In genomic region chr11:57798905-57799559, GRCh38 we compare ENCODE assay signal across 9 cellular contexts. TPM values are rescaled to one million over a fixed set of nuclear protein-coding genes. Genes with fewer than 3 reads are reported as not detected.
A peak's percentile ranks its signal among the peaks of the same experiment; 100 is the strongest.
DNase-seq lines count a peak whose midpoint lies in the region; ATAC-seq, FAIRE-seq and TF ChIP-seq lines count a peak whose summit lies in the region.
"Had no signal": no experiment of that assay in that cellular context is flagged by ENCODE, and none has a peak within 500 bp of the region (broad histone marks: within the 10 kb centered on the region; RNA-seq: fewer than 3 reads in every experiment).

No MANE protein-coding gene starts in this region.

- no peak for TF ChIP-seq POLR2A in A549 (IDR thresholded peaks at IDR 0.05; ENCODE audit: low read length)

- no peak for FAIRE-seq in A549 (lab: Jason Lieb, UNC)

- peak overlapping the region; percentile 60 for H3K27ac Mint-ChIP-seq in activated naive CD4-positive, alpha-beta T cell treated with anti-CD3 and anti-CD28 coated beads, Interleukin-2, amount 10 ng/mL, durations not matched to agents 7 days and 5 days
- H3K27ac Mint-ChIP-seq in stimulated activated naive B cell treated with anti-CD40 and anti-IgM and Interleukin-4, amounts not matched to agents 10 μg/mL and 1 μg/mL and 100 μg/mL, for 72 hours, result peak overlapping the region; percentile 94

- peaks cover 33% of the 10 kb centered on the region for H3K4me1 ChIP-seq in A549

- TF ChIP-seq RAD21 in A549 (conservative IDR thresholded peaks at IDR 0.05 in 1 of 2, IDR thresholded peaks at IDR 0.05 in 1 of 2), result no peak

- ATAC-seq in A549 (peak; percentile 64 to 72), HG03159 (IDR thresholded peaks at IDR 0.05; ENCODE audit: unreplicated experiment) (peak; percentile 45), left ventricle myocardium superior (peak; percentile 79), HG03108 (IDR thresholded peaks at IDR 0.05; ENCODE audit: unreplicated experiment) (no peak), GM21360 (IDR thresholded peaks at IDR 0.05; ENCODE audit: unreplicated experiment) (no peak)
- ATAC-seq in stimulated activated naive B cell treated with anti-CD40 and anti-IgM and Interleukin-4, amounts not matched to agents 10 μg/mL and 1 μg/mL and 100 μg/mL, for 72 hours (replicated peaks), result peak; percentile 81 to 83

- TF ChIP-seq EP300 in A549 (IDR thresholded peaks at IDR 0.05), result no peak

- peak overlapping the region; percentile 57 for H3K4me2 ChIP-seq in A549

- H3K4me3 ChIP-seq in A549, result no peak overlapping the region
- H3K4me3 ChIP-seq: uterus had no signal

- no peaks in the 10 kb centered on the region for H3K9me3 Mint-ChIP-seq in activated naive CD4-positive, alpha-beta T cell treated with anti-CD3 and anti-CD28 coated beads, Interleukin-2, amount 10 ng/mL, durations not matched to agents 7 days and 5 days
- peaks cover 0 to 2% of the 10 kb centered on the region in 2 donors for H3K9me3 Mint-ChIP-seq in stimulated activated naive B cell treated with anti-CD40 and anti-IgM and Interleukin-4, amounts not matched to agents 10 μg/mL and 1 μg/mL and 100 μg/mL, for 72 hours

- DNase-seq in A549 (ENCODE audit: low read depth in 1 of 2, low spot score in 1 of 2) (peak in 1 of 2 experiments; percentile 67), left ventricle myocardium superior (no peak), cerebellum (ENCODE audit: low spot score) (no peak)
- no peak for DNase-seq in activated naive CD4-positive, alpha-beta T cell treated with anti-CD3 and anti-CD28 coated beads, Interleukin-2, amount 10 ng/mL, durations not matched to agents 7 days and 5 days
- no peak for DNase-seq in stimulated activated naive B cell treated with anti-CD40 and anti-IgM and Interleukin-4, amounts not matched to agents 10 μg/mL and 1 μg/mL and 100 μg/mL, for 72 hours

- POLR2A ChIA-PET in A549 (lab: Yijun Ruan, JAX), result interaction anchor here (0.6 to 2.4 kb wide), 6 partner anchors 21 to 245 kb away, joined by 3 to 14 read pairs (median 5); partner anchors contain the start of genes CTNND1, MED19, SELENOH and TMX2

- intact Hi-C loops in left ventricle myocardium superior (cut with micrococcal nuclease), result loop anchor here (5.0 kb wide), 1 partner anchor 37 kb away; the partner anchor contains the start of gene CTNND1

- no peak overlapping the region for H3K4me3 Mint-ChIP-seq in activated naive CD4-positive, alpha-beta T cell treated with anti-CD3 and anti-CD28 coated beads, Interleukin-2, amount 10 ng/mL, durations not matched to agents 7 days and 5 days
- H3K4me3 Mint-ChIP-seq in stimulated activated naive B cell treated with anti-CD40 and anti-IgM and Interleukin-4, amounts not matched to agents 10 μg/mL and 1 μg/mL and 100 μg/mL, for 72 hours, result no peak overlapping the region

- no peaks in the 10 kb centered on the region for H3K9me3 ChIP-seq in A549
- H3K9me3 ChIP-seq: uterus had no signal

- peaks cover 14% of the 10 kb centered on the region for H3K36me3 Mint-ChIP-seq in activated naive CD4-positive, alpha-beta T cell treated with anti-CD3 and anti-CD28 coated beads, Interleukin-2, amount 10 ng/mL, durations not matched to agents 7 days and 5 days
- H3K36me3 Mint-ChIP-seq in stimulated activated naive B cell treated with anti-CD40 and anti-IgM and Interleukin-4, amounts not matched to agents 10 μg/mL and 1 μg/mL and 100 μg/mL, for 72 hours, result peaks cover 44% of the 10 kb centered on the region in 2 donors

- CTCF ChIA-PET in A549 (lab: Yijun Ruan, JAX), result interaction anchor here (0.6 to 12.9 kb wide), 11 partner anchors 9 to 778 kb away, joined by 3 to 231 read pairs (median 14); partner anchors contain the start of genes BTBD18 and CTNND1
- CTCF ChIA-PET in activated naive CD4-positive, alpha-beta T cell treated with anti-CD3 and anti-CD28 coated beads, Interleukin-2, amount 10 ng/mL, durations not matched to agents 7 days and 5 days (lab: Charles Lee), result interaction anchor here (0.6 to 5.0 kb wide), 11 partner anchors 42 to 341 kb away, joined by 3 to 43 read pairs (median 5); partner anchors contain the start of genes BTBD18, CLP1, SELENOH and UBE2L6

- no peak for TF ChIP-seq CTCF in A549 (IDR thresholded peaks at IDR 0.05)

- WGBS in A549 (ENCODE audit: missing lambda C conversion rate), result 14% methylated on average over 1 of the region's 1 CpG

- H3K4me1 Mint-ChIP-seq in activated naive CD4-positive, alpha-beta T cell treated with anti-CD3 and anti-CD28 coated beads, Interleukin-2, amount 10 ng/mL, durations not matched to agents 7 days and 5 days, result peaks cover 47% of the 10 kb centered on the region
- peaks cover 26 to 47% of the 10 kb centered on the region in 2 donors for H3K4me1 Mint-ChIP-seq in stimulated activated naive B cell treated with anti-CD40 and anti-IgM and Interleukin-4, amounts not matched to agents 10 μg/mL and 1 μg/mL and 100 μg/mL, for 72 hours

- peak overlapping the region; percentile 49 to 81 for H3K27ac ChIP-seq in A549

- H3K27me3 Mint-ChIP-seq in activated naive CD4-positive, alpha-beta T cell treated with anti-CD3 and anti-CD28 coated beads, Interleukin-2, amount 10 ng/mL, durations not matched to agents 7 days and 5 days, result no peaks in the 10 kb centered on the region
- H3K27me3 Mint-ChIP-seq in stimulated activated naive B cell treated with anti-CD40 and anti-IgM and Interleukin-4, amounts not matched to agents 10 μg/mL and 1 μg/mL and 100 μg/mL, for 72 hours, result no peaks in the 10 kb centered on the region

TF ChIP-seq in A549, 52 proteins besides CTCF, POLR2A, EP300 and RAD21:
- TF ChIP-seq HMGXB4 (CRISPR knock-in tag; IDR thresholded peaks at IDR 0.05; ENCODE audit: borderline replicate concordance), result no peak
- TF ChIP-seq FOSL2 (IDR thresholded peaks at IDR 0.05), result no peak
- peak; percentile 55 for TF ChIP-seq FOSL2 (CRISPR knock-in tag; IDR thresholded peaks at IDR 0.05)
- 0 out of 2 replicates have a peak, but pooled peaks have one; percentile 2 for TF ChIP-seq USF2 (IDR thresholded peaks at IDR 0.05)

RNA-seq across cellular contexts. Expression of gene CTNND1, which starts 37.4 kb away (rescaled TPM):
- polyA plus RNA-seq in A549 (2011; rRNA removed), result 146 and 148 TPM in 2 replicates
- polyA plus RNA-seq in A549 (2012; cell fraction: cytosol; rRNA removed), result 54.5 and 62.5 TPM in 2 replicates
- polyA plus RNA-seq in A549 (2012; cell fraction: nucleus; rRNA removed), result 107 and 112 TPM in 2 replicates
- polyA plus RNA-seq in A549 (2017; fragmentation: RNase III; extraction: RNeasy Plus Mini Kit Qiagen cat#74134 plus additional on column Dnase treatment), result 72.8 to 74.5 TPM (median 74.1 TPM) in 3 replicates
- 431 and 540 TPM in 2 replicates for polyA minus RNA-seq in A549 (2011; rRNA and poly(A)+ RNA removed)
- 66.6 TPM for total RNA-seq in left ventricle myocardium superior
- 153 TPM for total RNA-seq in cerebellum

RNA-seq across cellular contexts. Expression of gene BTBD18, which starts 47.4 kb away (rescaled TPM):
- not detected in 2 replicates for polyA plus RNA-seq in A549 (2011; rRNA removed)
- polyA plus RNA-seq in A549 (2012; cell fraction: cytosol; rRNA removed), result not detected in 2 replicates
- polyA plus RNA-seq in A549 (2012; cell fraction: nucleus; rRNA removed), result not detected in 2 replicates
- polyA plus RNA-seq in A549 (2017; fragmentation: RNase III; extraction: RNeasy Plus Mini Kit Qiagen cat#74134 plus additional on column Dnase treatment), result not detected in 3 replicates
- not detected in 2 replicates for polyA minus RNA-seq in A549 (2011; rRNA and poly(A)+ RNA removed)
- total RNA-seq in left ventricle myocardium superior, result not detected
- not detected for total RNA-seq in cerebellum
- total RNA-seq: uterus had no signal

RNA-seq across cellular contexts. Expression of gene SELENOH, which starts 57.7 kb away (rescaled TPM):
- 99.7 and 115 TPM in 2 replicates for polyA plus RNA-seq in A549 (2011; rRNA removed)
- 202 and 204 TPM in 2 replicates for polyA plus RNA-seq in A549 (2012; cell fraction: cytosol; rRNA removed)
- 138 and 154 TPM in 2 replicates for polyA plus RNA-seq in A549 (2012; cell fraction: nucleus; rRNA removed)
- polyA plus RNA-seq in A549 (2017; fragmentation: RNase III; extraction: RNeasy Plus Mini Kit Qiagen cat#74134 plus additional on column Dnase treatment), result 91.4 to 96.3 TPM (median 91.8 TPM) in 3 replicates
- 9.0 and 11.6 TPM in 2 replicates for polyA minus RNA-seq in A549 (2011; rRNA and poly(A)+ RNA removed)
- 76.8 TPM for total RNA-seq in left ventricle myocardium superior
- 35.3 TPM for total RNA-seq in cerebellum

Comparison
In these comparisons a context has a peak if more than half of its experiments do, and no peak if none do; other contexts are left out.
1. ATAC-seq: peak in A549 (2 of 2), HG03159 (single experiment), left ventricle myocardium superior (single experiment) and stimulated activated naive B cell treated with anti-CD40 and anti-IgM and Interleukin-4, amounts not matched to agents 10 μg/mL and 1 μg/mL and 100 μg/mL, for 72 hours (2 of 2); none in HG03108 (single experiment) and GM21360 (single experiment).